8 cellular contexts compared by ENCODE assay signal in the genomic region with DNA sequence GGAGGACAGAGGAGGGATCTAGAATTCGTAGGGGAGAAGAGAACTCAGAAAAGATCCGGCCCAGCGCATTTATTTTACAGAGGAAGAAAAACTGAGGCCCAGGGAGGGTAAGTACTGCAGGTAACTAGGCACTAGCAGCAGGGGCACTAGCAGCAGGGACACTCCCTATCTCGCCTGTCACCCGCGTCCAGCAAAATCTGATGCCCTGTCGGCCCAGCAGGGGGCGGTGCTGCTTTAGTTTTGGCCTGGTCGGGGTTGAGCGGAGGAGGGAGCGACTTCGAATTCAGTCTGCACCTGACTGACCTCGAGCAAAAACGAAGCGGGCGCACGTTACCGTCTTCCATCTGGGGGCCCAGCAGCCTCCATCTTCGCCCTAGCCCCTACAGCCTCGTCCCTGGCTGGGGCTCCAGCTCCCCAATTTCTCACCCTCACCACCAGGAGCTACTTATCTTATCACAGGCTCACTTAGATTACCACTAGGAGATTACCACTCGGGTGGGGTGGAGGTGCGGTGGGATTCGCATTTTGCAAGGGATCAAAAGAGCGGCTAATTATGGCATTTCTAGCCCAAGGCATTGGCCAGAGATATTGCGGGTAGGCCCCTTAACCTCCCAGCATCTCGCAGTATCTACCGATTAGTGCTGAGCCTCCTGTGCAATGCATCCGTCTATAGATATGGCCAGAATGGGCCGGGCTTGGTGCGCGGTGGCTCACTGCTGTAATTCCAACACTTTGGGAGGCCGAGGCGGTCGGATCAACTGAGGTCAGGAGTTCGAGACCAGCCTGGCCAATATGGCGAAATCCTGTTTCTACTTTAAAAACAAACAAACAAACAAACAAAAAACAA. TPM values are rescaled to one million over a fixed set of nuclear protein-coding genes. Genes with fewer than 3 reads are reported as not detected.
A peak's percentile ranks its signal among the peaks of the same experiment; 100 is the strongest.
DNase-seq lines count a peak whose midpoint lies in the region; FAIRE-seq and TF ChIP-seq lines count a peak whose summit lies in the region.

No MANE protein-coding gene starts in this region.

- in situ Hi-C loops in SK-MEL-5 (cut with HindIII; ENCODE audit: low pct_unique_long_range_greater_than_20kb, low sequenced_read_pairs) = no loop called here

- peak overlapping the region; percentile 77 for H3K4me3 Mint-ChIP-seq in activated naive CD4-positive, alpha-beta T cell treated with anti-CD3 and anti-CD28 coated beads, Interleukin-2, amount 10 ng/mL, durations not matched to agents 7 days and 5 days

- H3K4me3 ChIP-seq in HFF-Myc (replicated peaks; ENCODE audit: low read depth, low read length) = peak overlapping the region; percentile 41

- H3K27ac Mint-ChIP-seq in activated naive CD4-positive, alpha-beta T cell treated with anti-CD3 and anti-CD28 coated beads, Interleukin-2, amount 10 ng/mL, durations not matched to agents 7 days and 5 days = no peak overlapping the region

- TF ChIP-seq CTCF in HFF-Myc (IDR thresholded peaks at IDR 0.05; ENCODE audit: low read depth, low read length, missing control alignments) = peak; percentile 75

- H3K4me1 Mint-ChIP-seq in activated naive CD4-positive, alpha-beta T cell treated with anti-CD3 and anti-CD28 coated beads, Interleukin-2, amount 10 ng/mL, durations not matched to agents 7 days and 5 days = peaks cover 22% of the 10 kb centered on the region

- DNase-seq in HFF-Myc (ENCODE audit: extremely low read depth, low read depth) = peak; percentile 38
- peak; percentile 58 for DNase-seq in MV-4-11 (lab: John Stamatoyannopoulos, UW)
- peak; percentile 89 for DNase-seq in SK-MEL-5 (ENCODE audit: low read depth, low spot score)
- DNase-seq in activated naive CD4-positive, alpha-beta T cell treated with anti-CD3 and anti-CD28 coated beads, Interleukin-2, amount 10 ng/mL, durations not matched to agents 7 days and 5 days = peak; percentile 93
- DNase-seq in glomerular endothelial cell (ENCODE audit: extremely low read depth, low read depth, low spot score) = peak; percentile 20
- DNase-seq in nucleus accumbens (lab: John Stamatoyannopoulos, UW) = peak in 55 of 56 donors; percentile 19 to 87 (median 69)
- DNase-seq in superior temporal gyrus (ENCODE audit: extremely low spot score) = peak; percentile 88

- CTCF ChIA-PET in activated naive CD4-positive, alpha-beta T cell treated with anti-CD3 and anti-CD28 coated beads, Interleukin-2, amount 10 ng/mL, durations not matched to agents 7 days and 5 days (lab: Charles Lee) = interaction anchor here (0.6 to 3.0 kb wide), 7 partner anchors 10 to 44 kb away, joined by 3 to 20 read pairs (median 4); no protein-coding TSS in a partner anchor

- FAIRE-seq in G401.6 (lab: Jason Lieb, UNC) = peak; percentile 42

- H3K36me3 Mint-ChIP-seq in activated naive CD4-positive, alpha-beta T cell treated with anti-CD3 and anti-CD28 coated beads, Interleukin-2, amount 10 ng/mL, durations not matched to agents 7 days and 5 days = no peaks in the 10 kb centered on the region

- H3K9me3 Mint-ChIP-seq in activated naive CD4-positive, alpha-beta T cell treated with anti-CD3 and anti-CD28 coated beads, Interleukin-2, amount 10 ng/mL, durations not matched to agents 7 days and 5 days = no peaks in the 10 kb centered on the region

- peaks cover 68% of the 10 kb centered on the region for H3K27me3 Mint-ChIP-seq in activated naive CD4-positive, alpha-beta T cell treated with anti-CD3 and anti-CD28 coated beads, Interleukin-2, amount 10 ng/mL, durations not matched to agents 7 days and 5 days

RNA-seq across cellular contexts. Expression of gene CD8A, which starts 17.8 kb away (rescaled TPM):
- 0.13 and 0.18 TPM in 2 replicates for total RNA-seq in SK-MEL-5 (2014; rRNA removed; shearing (Covaris generic))
- polyA plus RNA-seq in SK-MEL-5 (2015; cell fraction: cytosol; rRNA removed) = 0.11 and 0.62 TPM in 2 replicates
- polyA plus RNA-seq in SK-MEL-5 (2015; cell fraction: nucleus; rRNA removed) = 1.1 and 1.5 TPM in 2 replicates
- not detected in 2 replicates for total RNA-seq in glomerular endothelial cell

RNA-seq across cellular contexts. Expression of gene CD8B, which starts 53.1 kb away (rescaled TPM):
- not detected in 2 replicates for total RNA-seq in SK-MEL-5 (2014; rRNA removed; shearing (Covaris generic))
- polyA plus RNA-seq in SK-MEL-5 (2015; cell fraction: cytosol; rRNA removed) = not detected in 2 replicates
- not detected in 2 replicates for polyA plus RNA-seq in SK-MEL-5 (2015; cell fraction: nucleus; rRNA removed)
- not detected in 2 replicates for total RNA-seq in glomerular endothelial cell

Comparison
In these comparisons a context has a peak if more than half of its experiments do, and no peak if none do; other contexts are left out.
1. Peak in every context shown above with its lines: DNase-seq and H3K4me3 ChIP-seq.
2. DNase-seq: peak in every context shown above with its lines; median percentile 93 in activated naive CD4-positive, alpha-beta T cell treated with anti-CD3 and anti-CD28 coated beads, Interleukin-2, amount 10 ng/mL, durations not matched to agents 7 days and 5 days; 89 in SK-MEL-5; 88 in superior temporal gyrus; 69 in nucleus accumbens; 58 in MV-4-11; 38 in HFF-Myc; 20 in glomerular endothelial cell.